In genomic region chr9:64057553-64057952, GRCh38 we compare ENCODE assay signal across 6 cellular contexts.
"Had no signal": no experiment of that assay in that cellular context is flagged by ENCODE, and none has a peak within 500 bp of the region (broad histone marks: within the 10 kb centered on the region; RNA-seq: fewer than 3 reads in every experiment).

No MANE protein-coding gene starts in this region.

- H3K27ac ChIP-seq: HL-60 had no signal

- ATAC-seq: HepG2, K562 had no signal

- DNase-seq: IMR-90, KBM-7, KG1 had no signal

- H3K4me3 ChIP-seq: K562 had no signal
